Comparison of ENCODE assay signal across 16 cellular contexts in the genomic region with DNA sequence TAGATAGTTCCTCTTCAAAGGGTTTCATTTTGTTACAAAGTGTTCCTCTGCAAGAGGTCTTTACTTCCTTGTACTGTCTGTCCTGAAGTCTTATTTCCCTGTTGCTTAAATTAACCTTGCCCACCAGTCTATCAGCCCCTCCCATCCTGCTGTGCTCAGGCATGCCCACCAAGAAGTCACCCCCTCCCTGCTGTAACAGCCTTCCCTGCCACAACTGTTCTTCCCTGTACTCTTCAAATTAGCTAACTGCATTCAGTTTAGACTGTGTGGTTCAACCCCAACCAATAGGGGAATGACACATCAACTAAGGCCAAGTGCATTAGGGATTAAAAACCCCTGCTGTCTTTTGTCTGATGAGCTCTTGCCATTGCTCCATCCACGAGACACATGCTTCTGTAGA. TPM values are rescaled to one million over a fixed set of nuclear protein-coding genes. Genes with fewer than 3 reads are reported as not detected.
DNase-seq lines count a peak whose midpoint lies in the region; ATAC-seq and TF ChIP-seq lines count a peak whose summit lies in the region.
"Had no signal": no experiment of that assay in that cellular context is flagged by ENCODE, and none has a peak within 500 bp of the region (broad histone marks: within the 10 kb centered on the region; RNA-seq: fewer than 3 reads in every experiment).

No MANE protein-coding gene starts in this region.

- no peaks in the 10 kb centered on the region for H3K79me2 ChIP-seq in Loucy (ENCODE audit: insufficient read depth, low read length)

- H3K27me3 ChIP-seq in A673 (replicated peaks; ENCODE audit: insufficient read depth, low read depth, low read length, poor library complexity) (no peaks in the 10 kb centered on the region), Loucy (ENCODE audit: insufficient read depth, low read length, poor library complexity, severe bottlenecking) (no peaks in the 10 kb centered on the region)
- H3K27me3 ChIP-seq: esophagus squamous epithelium had no signal

- H4K20me1 ChIP-seq in Loucy (ENCODE audit: insufficient read depth, low read length, poor library complexity, severe bottlenecking): no peaks in the 10 kb centered on the region

- H3K9me3 ChIP-seq in A673 (ENCODE audit: low read depth, low read length, poor library complexity, severe bottlenecking) (peaks cover 17% of the 10 kb centered on the region), Loucy (ENCODE audit: insufficient read depth, low read depth, low read length) (0 out of 2 replicates have a peak, but pooled peaks cover 5% of the 10 kb centered on the region)

- no TSS peak for BruUV-seq in A673 (replicated peaks; lab: Mats Ljungman, UMichigan)

- DNase-seq in A673 (ENCODE audit: low spot score) (peak; percentile 55), midbrain (lab: John Stamatoyannopoulos, UW) (peak; percentile 32), kidney glomerular epithelial cell (lab: John Stamatoyannopoulos, UW) (no peak), NCI-H1417 treated with DMSO at 0.1 percent for 48 hours (lab: John Stamatoyannopoulos, UW) (no peak)
- DNase-seq in activated CD4-positive, alpha-beta T cell treated with anti-CD3 and anti-CD28 coated beads for 4 hours: no peak
- DNase-seq: activated CD4-positive, alpha-beta T cell treated with anti-CD3 and anti-CD28 coated beads, Interleukin-2, amount 10 ng/mL, durations not matched to agents 24 days and 14 days; activated T-cell treated with anti-CD3 and anti-CD28 coated beads for 4 hours; CD8-positive, alpha-beta memory T cell; esophagus squamous epithelium; islet precursor cell; NCI-H1092 treated with DMSO at 0.1 percent for 48 hours; posterior cingulate gyrus; stimulated activated naive CD4-positive, alpha-beta T cell treated with Interleukin-2 at 50 U/mL for 16 hours had no signal

- no peak for ATAC-seq in HG03108 (IDR thresholded peaks at IDR 0.05; ENCODE audit: unreplicated experiment)

- H3K4me3 ChIP-seq in A673 (ENCODE audit: low read depth, low read length, poor library complexity, severe bottlenecking): no peak overlapping the region
- H3K4me3 ChIP-seq in Loucy (ENCODE audit: low read length, poor library complexity, severe bottlenecking): no peak overlapping the region
- H3K4me3 ChIP-seq: esophagus squamous epithelium had no signal

- TF ChIP-seq CTCF in A673 (conservative IDR thresholded peaks at IDR 0.05; ENCODE audit: low read depth, low read length) (no peak), Loucy (conservative IDR thresholded peaks at IDR 0.05; ENCODE audit: low read length) (no peak)

- POLR2A ChIA-PET in A673 (lab: Charles Lee; ENCODE audit: low non-redundant PET): interaction anchor here (0.6 kb wide), 1 partner anchor 15 kb away, joined by 4 read pairs; no protein-coding TSS in a partner anchor

- no peak overlapping the region for H3K9ac ChIP-seq in Loucy (ENCODE audit: low read depth, low read length, poor library complexity, severe bottlenecking)

- H3K4me2 ChIP-seq in Loucy (ENCODE audit: low read depth, low read length, poor library complexity, severe bottlenecking): no peak overlapping the region

- H3K27ac ChIP-seq in A673 (ENCODE audit: low read depth, low read length, poor library complexity, severe bottlenecking): no peak overlapping the region
- peak overlapping the region; percentile 1 for H3K27ac ChIP-seq in angular gyrus (ENCODE audit: low read depth, low read length)

- intact Hi-C loops in A673 (cut with micrococcal nuclease; ENCODE audit: unreplicated experiment): no loop called here

- H3K36me3 ChIP-seq in A673 (ENCODE audit: insufficient read depth, low read length, poor library complexity, severe bottlenecking) (no peaks in the 10 kb centered on the region), Loucy (ENCODE audit: insufficient read depth, low read length) (no peaks in the 10 kb centered on the region)
- H3K36me3 ChIP-seq: esophagus squamous epithelium had no signal

- no peaks in the 10 kb centered on the region for H3K9me2 ChIP-seq in Loucy (replicated peaks; ENCODE audit: low read depth, low read length)

- H3F3A ChIP-seq in Loucy (ENCODE audit: low read depth): no peaks in the 10 kb centered on the region

- H2AFZ ChIP-seq in Loucy (ENCODE audit: low read length): 0 out of 2 replicates have a peak overlapping the region, but pooled peaks have one; percentile 50

- H3K4me1 ChIP-seq in A673 (ENCODE audit: insufficient read depth, low read length, poor library complexity, severe bottlenecking): peaks cover 4% of the 10 kb centered on the region
- no peaks in the 10 kb centered on the region for H3K4me1 ChIP-seq in Loucy (ENCODE audit: insufficient read depth, low read length, poor library complexity, severe bottlenecking)
- H3K4me1 ChIP-seq: esophagus squamous epithelium had no signal

- CTCF ChIA-PET in A673 (lab: Charles Lee): no interaction called here

RNA-seq across cellular contexts. Expression of a gene that starts 34.4 kb away (rescaled TPM):
- total RNA-seq in A673 (2021): 35.9 and 42.3 TPM in 2 replicates

RNA-seq across cellular contexts. Expression of a gene that starts 59.2 kb away (rescaled TPM):
- total RNA-seq in A673 (2021): 3.9 and 7.7 TPM in 2 replicates

Comparison
In these comparisons a context has a peak if more than half of its experiments do, and no peak if none do; other contexts are left out.
1. DNase-seq: peak in A673 (single experiment) and midbrain (single experiment); none in kidney glomerular epithelial cell (single experiment), activated CD4-positive, alpha-beta T cell treated with anti-CD3 and anti-CD28 coated beads for 4 hours (0 of 2) and NCI-H1417 treated with DMSO at 0.1 percent for 48 hours (single experiment).